In genomic region chr2:27081984-27082772, GRCh38 we compare ENCODE assay signal across 10 cellular contexts. TPM values are rescaled to one million over a fixed set of nuclear protein-coding genes. Genes with fewer than 3 reads are reported as not detected.
A peak's percentile ranks its signal among the peaks of the same experiment; 100 is the strongest.
DNase-seq lines count a peak whose midpoint lies in the region; ATAC-seq, FAIRE-seq and TF ChIP-seq lines count a peak whose summit lies in the region.
"Had no signal": no experiment of that assay in that cellular context is flagged by ENCODE, and none has a peak within 500 bp of the region (broad histone marks: within the 10 kb centered on the region; RNA-seq: fewer than 3 reads in every experiment).

No MANE protein-coding gene starts in this region.

- H3K9me3 Mint-ChIP-seq in T-helper 2 cell treated with Interferon-gamma antibody and Interleukin-4, amounts not matched to agents 5 μg/mL and 100 μg/mL, for 36 hours: no peaks in the 10 kb centered on the region

- 81 to 97% (median 91%) methylated on average over 21 to 38 of the region's 38 CpGs for whole genome bisulfite sequencing in spleen, 5 donors
- 80 to 85% methylated on average over 38 of the region's 38 CpGs for WGBS in aorta, 2 donors

- H3K27me3 ChIP-seq in Peyer's patch: no peaks in the 10 kb centered on the region
- no peaks in the 10 kb centered on the region for H3K27me3 ChIP-seq in left ventricle myocardium inferior (ENCODE audit: low read depth)
- no peaks in the 10 kb centered on the region for H3K27me3 ChIP-seq in spleen (replicated peaks in 1 of 7)
- H3K27me3 ChIP-seq in aorta (ENCODE audit: control insufficient read depth in 1 of 2, insufficient read depth in 2 of 2, low read length in 1 of 2): no peaks in the 10 kb centered on the region
- H3K27me3 ChIP-seq: brain microvascular endothelial cell had no signal

- intact Hi-C loops in left ventricle myocardium inferior (cut with micrococcal nuclease) (loop anchor here (10.0 kb wide), 1 partner anchor 117 kb away; no protein-coding TSS in a partner anchor), spleen (cut with DNase I; ENCODE audit: low total_unique reads) (no loop called here), aorta (cut with DNase I) (loop anchor here (5.0 kb wide), 1 partner anchor 50 kb away; the partner anchor contains the start of gene TMEM214 (in 2 of the 2))

- FAIRE-seq in GM12891 (lab: Jason Lieb, UNC): no peak

- peaks cover 3 to 61% (median 13%) of the 10 kb centered on the region in 4 donors for H3K4me1 ChIP-seq in Peyer's patch
- H3K4me1 ChIP-seq in left ventricle myocardium inferior: peaks cover 68% of the 10 kb centered on the region
- H3K4me1 ChIP-seq in spleen: peaks cover 22 to 98% (median 53%) of the 10 kb centered on the region in 6 donors
- H3K4me1 ChIP-seq in aorta (ENCODE audit: control insufficient read depth in 1 of 2, insufficient read depth in 2 of 2, low read length in 2 of 2): no peaks in the 10 kb centered on the region

- TF ChIP-seq POLR2A in Peyer's patch (IDR thresholded peaks at IDR 0.05) (no peak), spleen (IDR thresholded peaks at IDR 0.05) (no peak), GM12891 (IDR thresholded peaks at IDR 0.05; ENCODE audit: low read depth, low read length) (no peak)

- H3K27ac ChIP-seq in Peyer's patch (peak overlapping the region; percentile 3 to 90 (median 80)), left ventricle myocardium inferior (replicated peaks) (peak overlapping the region; percentile 93), spleen (peak overlapping the region in 7 of 8 donors; percentile 81 to 97 (median 85)), aorta (ENCODE audit: low read depth in 1 of 2, low read length in 2 of 2) (no peak overlapping the region)

- TF ChIP-seq CTCF in Peyer's patch (IDR thresholded peaks at IDR 0.05) (no peak), left ventricle myocardium inferior (IDR thresholded peaks at IDR 0.05; ENCODE audit: borderline replicate concordance) (no peak), spleen (IDR thresholded peaks at IDR 0.05 in 8 of 11, conservative IDR thresholded peaks at IDR 0.05 in 3 of 11) (no peak)

- H3K36me3 Mint-ChIP-seq in T-helper 2 cell treated with Interferon-gamma antibody and Interleukin-4, amounts not matched to agents 5 μg/mL and 100 μg/mL, for 36 hours (ENCODE audit: low read depth): peaks cover 2% of the 10 kb centered on the region

- H3K27me3 Mint-ChIP-seq in T-helper 2 cell treated with Interferon-gamma antibody and Interleukin-4, amounts not matched to agents 5 μg/mL and 100 μg/mL, for 36 hours (ENCODE audit: low read depth): no peaks in the 10 kb centered on the region

- peak overlapping the region; percentile 86 for H3K4me3 Mint-ChIP-seq in T-helper 2 cell treated with Interferon-gamma antibody and Interleukin-4, amounts not matched to agents 5 μg/mL and 100 μg/mL, for 36 hours

- H3K36me3 ChIP-seq in Peyer's patch (no peaks in the 10 kb centered on the region), left ventricle myocardium inferior (no peaks in the 10 kb centered on the region), spleen (peaks cover 0 to 23% (median 0%) of the 10 kb centered on the region in 6 donors), aorta (ENCODE audit: control insufficient read depth in 1 of 2, insufficient read depth in 2 of 2, low read length in 1 of 2) (peaks cover 0 to 2% of the 10 kb centered on the region in 2 donors)

- H3K4me3 ChIP-seq in Peyer's patch: no peak overlapping the region
- peak overlapping the region; percentile 68 for H3K4me3 ChIP-seq in left ventricle myocardium inferior
- H3K4me3 ChIP-seq in spleen: peak overlapping the region in 4 of 8 donors; percentile 41 to 65 (median 49)
- no peak overlapping the region for H3K4me3 ChIP-seq in aorta (ENCODE audit: low read length in 2 of 2)

- ATAC-seq in aorta (ENCODE audit: low FRiP score): no peak

- H3K27ac Mint-ChIP-seq in T-helper 2 cell treated with Interferon-gamma antibody and Interleukin-4, amounts not matched to agents 5 μg/mL and 100 μg/mL, for 36 hours: peak overlapping the region; percentile 98

- DNase-seq in T-helper 2 cell treated with Interferon-gamma antibody and Interleukin-4, amounts not matched to agents 5 μg/mL and 100 μg/mL, for 36 hours (ENCODE audit: low spot score): no peak
- no peak for DNase-seq in T-helper 2 cell
- DNase-seq in Peyer's patch: no peak
- no peak for DNase-seq in left ventricle myocardium inferior
- DNase-seq in spleen: peak; percentile 86
- no peak for DNase-seq in NCI-H1417 (lab: John Stamatoyannopoulos, UW)
- DNase-seq in GM12891 (ENCODE audit: insufficient read length, low spot score): no peak
- DNase-seq in aorta: no peak
- DNase-seq: ACHN, brain microvascular endothelial cell had no signal

- H3K9me3 ChIP-seq in Peyer's patch: no peaks in the 10 kb centered on the region
- no peaks in the 10 kb centered on the region for H3K9me3 ChIP-seq in left ventricle myocardium inferior (replicated peaks)
- H3K9me3 ChIP-seq in spleen: no peaks in the 10 kb centered on the region
- H3K9me3 ChIP-seq in aorta (ENCODE audit: control insufficient read depth, low read length): no peaks in the 10 kb centered on the region

- H3K4me1 Mint-ChIP-seq in T-helper 2 cell treated with Interferon-gamma antibody and Interleukin-4, amounts not matched to agents 5 μg/mL and 100 μg/mL, for 36 hours (ENCODE audit: low read depth): peaks cover 36% of the 10 kb centered on the region

TF ChIP-seq in GM12891, 5 proteins besides CTCF, POLR2A, EP300 and RAD21:
- TF ChIP-seq POLR2AphosphoS5 (IDR thresholded peaks at IDR 0.05; ENCODE audit: low read depth, low read length): no peak
- TF ChIP-seq TAF1 (IDR thresholded peaks at IDR 0.05; ENCODE audit: low read depth, low read length): no peak
- TF ChIP-seq PAX5 (IDR thresholded peaks at IDR 0.05; ENCODE audit: insufficient read depth, low read length, severe bottlenecking): no peak

RNA-seq across cellular contexts. Expression of gene EMILIN1, which starts 3.8 kb away (rescaled TPM):
- total RNA-seq in Peyer's patch (10 to 100 TPM in 2 of 4 donors, 1 to 10 TPM in 2; 7.9 to 32.2 (median 13.3) TPM), left ventricle myocardium inferior (18.4 TPM), spleen (100 to 1,000 TPM in 6 of 7 donors, 10 to 100 TPM in 1; 62.5 to 152 (median 112) TPM), aorta (100 to 1,000 TPM; 180 to 200 TPM)
- polyA plus RNA-seq in spleen (10 to 100 TPM; 18.3 to 71.4 (median 40.7) TPM), aorta (100 to 1,000 TPM in 1 of 2 donors, 10 to 100 TPM in 1; 50.0 to 249 TPM)
- polyA plus RNA-seq in GM12891 (2012; ENCODE audit: low read depth, missing spikeins): 0.40 TPM

RNA-seq across cellular contexts. Expression of gene KHK, which starts 4.4 kb away (rescaled TPM):
- total RNA-seq in Peyer's patch (100 to 1,000 TPM in 3 of 4 donors, 10 to 100 TPM in 1; 40.4 to 576 (median 435) TPM), left ventricle myocardium inferior (2.9 TPM), spleen (1 to 10 TPM; 3.3 to 8.3 (median 3.6) TPM), aorta (1 to 10 TPM; 3.4 to 5.1 TPM)
- polyA plus RNA-seq in spleen (1 to 10 TPM; 3.3 to 6.4 (median 4.4) TPM), aorta (10 to 100 TPM in 1 of 2 donors, 1 to 10 TPM in 1; 6.0 to 38.7 TPM)
- polyA plus RNA-seq in GM12891 (2012; ENCODE audit: low read depth, missing spikeins): 1.6 TPM

RNA-seq across cellular contexts. Expression of gene OST4, which starts 10.7 kb away (rescaled TPM):
- 100 to 1,000 TPM; 136 to 329 (median 225) TPM for total RNA-seq in Peyer's patch
- total RNA-seq in left ventricle myocardium inferior: 354 TPM
- 100 to 1,000 TPM; 197 to 292 (median 235) TPM for total RNA-seq in spleen
- 100 to 1,000 TPM; 418 to 556 (median 523) TPM for polyA plus RNA-seq in spleen
- polyA plus RNA-seq in GM12891 (2012; ENCODE audit: low read depth, missing spikeins): 666 TPM
- total RNA-seq in aorta: 100 to 1,000 TPM; 219 to 260 TPM
- polyA plus RNA-seq in aorta: 100 to 1,000 TPM; 531 to 750 TPM

RNA-seq across cellular contexts. Expression of gene AGBL5, which starts 30.7 kb away (rescaled TPM):
- 10 to 100 TPM in 3 of 4 donors, 1 to 10 TPM in 1; 7.5 to 18.2 (median 12.3) TPM for total RNA-seq in Peyer's patch
- 10.0 TPM for total RNA-seq in left ventricle myocardium inferior
- total RNA-seq in spleen: 10 to 100 TPM; 11.6 to 18.6 (median 14.9) TPM
- polyA plus RNA-seq in spleen: 10 to 100 TPM in 1 of 3 donors, 1 to 10 TPM in 2; 7.1 to 10.5 (median 8.0) TPM
- polyA plus RNA-seq in GM12891 (2012; ENCODE audit: low read depth, missing spikeins): 17.6 TPM
- 10 to 100 TPM; 14.3 to 15.0 TPM for total RNA-seq in aorta
- 10 to 100 TPM; 11.5 to 16.7 TPM for polyA plus RNA-seq in aorta

RNA-seq across cellular contexts. Expression of gene CGREF1, which starts 36.8 kb away (rescaled TPM):
- 1 to 10 TPM in 2 of 4 donors, not detected in 2; 2.5 to 5.6 TPM for total RNA-seq in Peyer's patch
- total RNA-seq in left ventricle myocardium inferior: 0.80 TPM
- total RNA-seq in spleen: under 1 TPM in 4 of 7 donors, not detected in 3; 0.27 to 0.82 (median 0.47) TPM
- polyA plus RNA-seq in spleen: under 1 TPM; 0.17 to 0.61 (median 0.42) TPM
- polyA plus RNA-seq in GM12891 (2012; ENCODE audit: low read depth, missing spikeins): 2.8 TPM
- 1 to 10 TPM; 8.1 to 8.6 TPM for total RNA-seq in aorta
- polyA plus RNA-seq in aorta: 1 to 10 TPM; 5.8 to 6.9 TPM

Comparison
In these comparisons a context has a peak if more than half of its experiments do, and no peak if none do; other contexts are left out.
1. H3K27ac ChIP-seq: peak in Peyer's patch (4 of 4), left ventricle myocardium inferior (single experiment) and spleen (7 of 8); none in aorta (0 of 2).
2. RNA of gene KHK, which starts 4.4 kb away (total RNA-seq): 40.4 to 576 TPM in Peyer's patch; 3.4 to 5.1 TPM in aorta, 3.3 to 8.3 TPM in spleen and 2.9 TPM in left ventricle myocardium inferior (single experiment); every median in the first group is over 4 times any median in the second.